ENCODE assay signal across 15 cellular contexts in the genomic region with DNA sequence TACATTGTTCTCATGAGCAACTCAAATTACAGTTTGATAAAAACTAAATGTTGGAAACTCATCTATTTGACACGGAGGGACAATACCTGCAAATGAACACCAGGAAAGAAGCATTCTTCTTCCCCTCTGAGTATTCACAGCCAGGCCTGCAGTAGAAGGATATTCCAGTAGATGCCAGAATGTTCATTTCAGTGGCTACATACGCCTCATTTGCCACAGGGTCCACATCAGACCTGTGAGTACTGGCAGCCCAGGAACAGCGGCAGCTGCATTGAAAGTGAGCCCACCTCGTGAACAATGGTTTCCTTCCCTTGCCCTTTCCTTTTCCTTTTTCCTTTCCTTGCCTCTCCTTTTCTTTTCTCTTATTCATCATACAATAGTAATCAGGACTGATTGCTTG.
A peak's percentile ranks its signal among the peaks of the same experiment; 100 is the strongest.
DNase-seq lines count a peak whose midpoint lies in the region; ATAC-seq and TF ChIP-seq lines count a peak whose summit lies in the region.
"Had no signal": no experiment of that assay in that cellular context is flagged by ENCODE, and none has a peak within 500 bp of the region (broad histone marks: within the 10 kb centered on the region; RNA-seq: fewer than 3 reads in every experiment).

No MANE protein-coding gene starts in this region.

- H3K9me2 ChIP-seq in PC-3 (replicated peaks; ENCODE audit: low read length): no peaks in the 10 kb centered on the region

- intact Hi-C loops in PC-3 (cut with micrococcal nuclease): no loop called here

- H3K4me3 ChIP-seq in PC-3 (ENCODE audit: low read length): no peak overlapping the region
- no peak overlapping the region for H3K4me3 ChIP-seq in smooth muscle cell
- H3K4me3 ChIP-seq: left lung had no signal

- TF ChIP-seq CTCF in PC-3 (conservative IDR thresholded peaks at IDR 0.05; ENCODE audit: low read depth, low read length) (no peak), endothelial cell (IDR thresholded peaks at IDR 0.05; ENCODE audit: unreplicated experiment) (no peak), smooth muscle cell (IDR thresholded peaks at IDR 0.05; ENCODE audit: borderline replicate concordance, insufficient read depth, poor library complexity, severe bottlenecking) (no peak)

- H3K36me3 ChIP-seq in PC-3 (ENCODE audit: low read depth, low read length) (no peaks in the 10 kb centered on the region), smooth muscle cell (ENCODE audit: low read depth) (no peaks in the 10 kb centered on the region)
- H3K36me3 ChIP-seq: esophagus squamous epithelium, left lung, SJSA1, WERI-Rb-1 had no signal

- H3K27ac Mint-ChIP-seq in activated T-cell treated with anti-CD3 and anti-CD28 coated beads, Interleukin-2, amount 50 U/mL, for 72 hours: no peak overlapping the region
- no peak overlapping the region for H3K27ac Mint-ChIP-seq in activated T-cell treated with anti-CD3 and anti-CD28 coated beads, Interleukin-2, amount 50 U/mL, for 24 hours
- peak overlapping the region; percentile 80 for H3K27ac Mint-ChIP-seq in endothelial cell (ENCODE audit: unreplicated experiment)

- H3K4me1 Mint-ChIP-seq in activated T-cell treated with anti-CD3 and anti-CD28 coated beads, Interleukin-2, amount 50 U/mL, for 72 hours (ENCODE audit: low read depth): peaks cover 7% of the 10 kb centered on the region
- H3K4me1 Mint-ChIP-seq in activated T-cell treated with anti-CD3 and anti-CD28 coated beads, Interleukin-2, amount 50 U/mL, for 24 hours (ENCODE audit: low read depth): peaks cover 12% of the 10 kb centered on the region
- H3K4me1 Mint-ChIP-seq in endothelial cell (ENCODE audit: unreplicated experiment): peaks cover 22% of the 10 kb centered on the region

- no peak for ATAC-seq in activated T-cell treated with anti-CD3 and anti-CD28 coated beads, Interleukin-2, amount 50 U/mL, for 72 hours (replicated peaks in 1 of 2)
- ATAC-seq in PC-3: no peak
- ATAC-seq: left lung had no signal

- no TSS peak for BruUV-seq in PC-3 (replicated peaks; lab: Mats Ljungman, UMichigan)

- H3K27ac ChIP-seq in PC-3 (ENCODE audit: low read length): no peak overlapping the region
- no peak overlapping the region for H3K27ac ChIP-seq in smooth muscle cell (ENCODE audit: low read depth)
- H3K27ac ChIP-seq: esophagus squamous epithelium, left lung, WERI-Rb-1 had no signal

- 94% methylated on average over 4 of the region's 4 CpGs for WGBS in smooth muscle cell (ENCODE audit: low lambda C conversion rate)

- H3K27me3 ChIP-seq in PC-3 (ENCODE audit: low read length): no peaks in the 10 kb centered on the region
- no peaks in the 10 kb centered on the region for H3K27me3 ChIP-seq in smooth muscle cell (ENCODE audit: low read depth)
- H3K27me3 ChIP-seq: esophagus squamous epithelium, left lung, SJSA1 had no signal

- no peaks in the 10 kb centered on the region for H3F3A ChIP-seq in PC-3 (ENCODE audit: low read length, unreplicated experiment)
- no peaks in the 10 kb centered on the region for H3F3A ChIP-seq in smooth muscle cell (ENCODE audit: low read depth)

- H3K79me2 ChIP-seq in PC-3 (ENCODE audit: low read length): no peaks in the 10 kb centered on the region
- no peaks in the 10 kb centered on the region for H3K79me2 ChIP-seq in smooth muscle cell (ENCODE audit: low read depth)

- H3K9me3 ChIP-seq in PC-3 (ENCODE audit: low read length): no peaks in the 10 kb centered on the region
- no peaks in the 10 kb centered on the region for H3K9me3 ChIP-seq in smooth muscle cell (replicated peaks; ENCODE audit: low read depth)
- H3K9me3 ChIP-seq: esophagus squamous epithelium, left lung, SJSA1 had no signal

- no peaks in the 10 kb centered on the region for H3K36me3 Mint-ChIP-seq in activated T-cell treated with anti-CD3 and anti-CD28 coated beads, Interleukin-2, amount 50 U/mL, for 72 hours (ENCODE audit: insufficient read depth in 2 of 2)
- H3K36me3 Mint-ChIP-seq in activated T-cell treated with anti-CD3 and anti-CD28 coated beads, Interleukin-2, amount 50 U/mL, for 24 hours (ENCODE audit: low read depth): no peaks in the 10 kb centered on the region
- no peaks in the 10 kb centered on the region for H3K36me3 Mint-ChIP-seq in endothelial cell (ENCODE audit: low read depth, unreplicated experiment)

- H3K4me2 ChIP-seq in PC-3 (ENCODE audit: low read length) (peak overlapping the region; percentile 77), smooth muscle cell (no peak overlapping the region)

- POLR2A ChIA-PET in PC-3 (lab: Charles Lee; ENCODE audit: unreplicated experiment): no interaction called here

- no peaks in the 10 kb centered on the region for H3K27me3 Mint-ChIP-seq in activated T-cell treated with anti-CD3 and anti-CD28 coated beads, Interleukin-2, amount 50 U/mL, for 72 hours (ENCODE audit: low read depth)
- no peaks in the 10 kb centered on the region for H3K27me3 Mint-ChIP-seq in activated T-cell treated with anti-CD3 and anti-CD28 coated beads, Interleukin-2, amount 50 U/mL, for 24 hours
- H3K27me3 Mint-ChIP-seq in endothelial cell (ENCODE audit: unreplicated experiment): no peaks in the 10 kb centered on the region

- H3K9ac ChIP-seq in PC-3 (ENCODE audit: low read length): no peak overlapping the region
- H3K9ac ChIP-seq in smooth muscle cell (ENCODE audit: low read depth): no peak overlapping the region

- no peaks in the 10 kb centered on the region for H3K4me1 ChIP-seq in PC-3 (ENCODE audit: insufficient read depth, low read length)
- H3K4me1 ChIP-seq in smooth muscle cell (ENCODE audit: low read depth): peaks cover 5% of the 10 kb centered on the region
- H3K4me1 ChIP-seq: esophagus squamous epithelium, left lung had no signal

- no peak for DNase-seq in activated T-cell treated with anti-CD3 and anti-CD28 coated beads, Interleukin-2, amount 50 U/mL, for 72 hours
- DNase-seq in activated T-cell treated with anti-CD3 and anti-CD28 coated beads, Interleukin-2, amount 50 U/mL, for 24 hours: no peak
- DNase-seq in PC-3 (no peak), endothelial cell (ENCODE audit: low spot score) (peak; percentile 11), smooth muscle cell (lab: John Stamatoyannopoulos, UW; ENCODE audit: unreplicated experiment) (no peak), NCI-H2227 treated with DMSO at 0.1 percent for 48 hours (lab: John Stamatoyannopoulos, UW) (no peak), cerebellar nuclear complex (lab: John Stamatoyannopoulos, UW) (no peak), NCI-H1694 (lab: John Stamatoyannopoulos, UW) (no peak)
- DNase-seq: activated CD8-positive, alpha-beta memory T cell treated with anti-CD3 and anti-CD28 coated beads, Interleukin-2, amount 50 U/mL, for 4 hours; esophagus squamous epithelium; hypothalamus; left lung; WERI-Rb-1 had no signal

- no peaks in the 10 kb centered on the region for H3K9me3 Mint-ChIP-seq in activated T-cell treated with anti-CD3 and anti-CD28 coated beads, Interleukin-2, amount 50 U/mL, for 72 hours
- no peaks in the 10 kb centered on the region for H3K9me3 Mint-ChIP-seq in activated T-cell treated with anti-CD3 and anti-CD28 coated beads, Interleukin-2, amount 50 U/mL, for 24 hours
- no peaks in the 10 kb centered on the region for H3K9me3 Mint-ChIP-seq in endothelial cell (ENCODE audit: unreplicated experiment)

- H2AFZ ChIP-seq in PC-3 (ENCODE audit: low read length) (peak overlapping the region; percentile 72), smooth muscle cell (ENCODE audit: low read depth) (peak overlapping the region; percentile 93)

- peak overlapping the region; percentile 65 to 81 for H3K4me3 Mint-ChIP-seq in activated T-cell treated with anti-CD3 and anti-CD28 coated beads, Interleukin-2, amount 50 U/mL, for 72 hours
- no peak overlapping the region for H3K4me3 Mint-ChIP-seq in activated T-cell treated with anti-CD3 and anti-CD28 coated beads, Interleukin-2, amount 50 U/mL, for 24 hours
- no peak overlapping the region for H3K4me3 Mint-ChIP-seq in endothelial cell (ENCODE audit: unreplicated experiment)
- H3K4me3 Mint-ChIP-seq: neural crest cell had no signal

- no peaks in the 10 kb centered on the region for H4K20me1 ChIP-seq in PC-3 (ENCODE audit: low read length)
- no peaks in the 10 kb centered on the region for H4K20me1 ChIP-seq in smooth muscle cell (ENCODE audit: low read depth)

- CTCF ChIA-PET in PC-3 (lab: Charles Lee): no interaction called here

Comparison
In these comparisons a context has a peak if more than half of its experiments do, and no peak if none do; other contexts are left out.
1. H3K4me3 Mint-ChIP-seq: peak in activated T-cell treated with anti-CD3 and anti-CD28 coated beads, Interleukin-2, amount 50 U/mL, for 72 hours (2 of 2); none in activated T-cell treated with anti-CD3 and anti-CD28 coated beads, Interleukin-2, amount 50 U/mL, for 24 hours (single experiment) and endothelial cell (single experiment).